In the genomic region with DNA sequence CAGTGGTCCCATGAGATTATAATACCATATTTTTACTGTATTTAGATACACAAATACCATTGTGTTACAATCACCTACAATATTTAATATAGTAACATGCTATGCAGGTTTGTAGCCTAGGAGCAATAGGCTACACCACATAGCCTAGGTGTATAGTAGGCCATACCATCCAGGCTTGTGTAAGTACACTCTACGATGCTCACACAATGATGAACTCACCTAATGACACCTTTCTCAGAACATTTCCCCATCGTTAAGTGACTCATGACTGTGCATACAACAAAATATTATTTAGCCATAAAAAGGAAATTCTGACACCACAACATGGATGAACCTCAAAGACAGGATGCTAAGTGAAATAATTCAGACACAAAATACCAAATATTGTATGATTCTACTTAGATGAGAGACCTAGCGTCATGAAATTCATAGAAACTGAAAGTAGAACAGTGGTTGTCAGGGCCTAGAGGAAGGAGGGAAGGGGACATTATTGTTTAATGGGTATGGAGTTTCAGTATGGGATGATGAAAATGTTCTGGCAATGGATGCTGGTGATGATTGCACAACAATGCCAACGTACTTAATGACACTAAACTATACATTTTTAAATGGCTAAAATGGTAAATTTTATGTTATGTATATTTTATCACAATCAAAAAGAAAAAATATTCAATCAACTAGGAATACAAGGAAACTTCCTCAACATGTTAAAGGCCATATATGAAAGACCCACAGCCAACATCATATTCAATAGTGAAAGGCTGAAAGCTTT, we compare ENCODE assay signal across 22 cellular contexts. TPM values are rescaled to one million over a fixed set of nuclear protein-coding genes. Genes with fewer than 3 reads are reported as not detected.
DNase-seq lines count a peak whose midpoint lies in the region; FAIRE-seq and TF ChIP-seq lines count a peak whose summit lies in the region.
"Had no signal": no experiment of that assay in that cellular context is flagged by ENCODE, and none has a peak within 500 bp of the region (broad histone marks: within the 10 kb centered on the region; RNA-seq: fewer than 3 reads in every experiment).

No MANE protein-coding gene starts in this region.

- H3K27me3 ChIP-seq in bronchial epithelial cell (ENCODE audit: control insufficient read depth, insufficient read depth, low read length) (no peaks in the 10 kb centered on the region), HAP-1 (ENCODE audit: low read depth) (no peaks in the 10 kb centered on the region; the same call in 1 of the 2 replicates)
- H3K27me3 ChIP-seq: esophagus muscularis mucosa, upper lobe of left lung had no signal

- DNase-seq in CD1c-positive myeloid dendritic cell (ENCODE audit: extremely low spot score): peak; percentile 41
- peak; percentile 23 to 53 for DNase-seq in NOMO-1 (lab: John Stamatoyannopoulos, UW; ENCODE audit: unreplicated experiment in 2 of 2)
- DNase-seq in bronchial epithelial cell (ENCODE audit: low read depth): peak; percentile 64
- no peak for DNase-seq in HAP-1 (ENCODE audit: low spot score in 2 of 2)
- DNase-seq in central memory CD4-positive, alpha-beta T cell: no peak
- no peak for DNase-seq in ACHN
- DNase-seq: activated CD4-positive, alpha-beta memory T cell treated with anti-CD3 and anti-CD28 coated beads, Interleukin-2, amount 10 ng/mL, durations not matched to agents 7 days and 5 days; activated T-cell treated with anti-CD3 and anti-CD28 coated beads, Interleukin-2, amount 50 U/mL, for 72 hours; AML-193; Caco-2; effector CD4-positive, alpha-beta T cell; NCI-H1694 treated with DMSO at 0.1 percent for 48 hours; NCI-H446; occipital lobe; PC-9; retina; stimulated activated CD4-positive, alpha-beta T cell treated with anti-CD3 and anti-CD28 coated beads, Interleukin-4, amount 100 ng/mL, for 4 hours; T-helper 17 cell; upper lobe of left lung had no signal

- H3K4me1 ChIP-seq in HAP-1: peaks cover 2% of the 10 kb centered on the region

- peak; percentile 11 for FAIRE-seq in G401.6 (lab: Jason Lieb, UNC)
- no peak for FAIRE-seq in bronchial epithelial cell (lab: Jason Lieb, UNC)
- FAIRE-seq: astrocyte had no signal

- no peak for TF ChIP-seq CTCF in bronchial epithelial cell (IDR thresholded peaks at IDR 0.05; ENCODE audit: insufficient read depth, low read length, severe bottlenecking)

- H3K4me3 ChIP-seq in bronchial epithelial cell (ENCODE audit: low read depth, low read length): no peak overlapping the region
- H3K4me3 ChIP-seq in HAP-1: no peak overlapping the region
- H3K4me3 ChIP-seq: esophagus muscularis mucosa, PC-9, upper lobe of left lung had no signal

- in situ Hi-C loops in HAP-1 (cut with MboI; ENCODE audit: low sequenced_read_pairs) (no loop called here), ACHN (cut with HindIII; ENCODE audit: low pct_ligation_motif_present, low pct_unique_long_range_greater_than_20kb, low sequenced_read_pairs) (no loop called here)

- no peaks in the 10 kb centered on the region for H3K9me3 ChIP-seq in HAP-1
- H3K9me3 ChIP-seq: Caco-2, esophagus muscularis mucosa, upper lobe of left lung had no signal

- no peaks in the 10 kb centered on the region for H3K36me3 ChIP-seq in bronchial epithelial cell (ENCODE audit: control insufficient read depth, insufficient read depth, low read length)
- H3K36me3 ChIP-seq in HAP-1 (replicated peaks): no peaks in the 10 kb centered on the region
- H3K36me3 ChIP-seq: esophagus muscularis mucosa, upper lobe of left lung had no signal

RNA-seq across cellular contexts. Expression of a gene that starts 5.7 kb away (rescaled TPM):
- total RNA-seq in bronchial epithelial cell: 5.3 and 7.6 TPM in 2 replicates

RNA-seq across cellular contexts. Expression of a gene that starts 47.5 kb away (rescaled TPM):
- 41.3 and 48.0 TPM in 2 replicates for total RNA-seq in bronchial epithelial cell

Comparison
In these comparisons a context has a peak if more than half of its experiments do, and no peak if none do; other contexts are left out.
1. DNase-seq: peak in CD1c-positive myeloid dendritic cell (single experiment), NOMO-1 (2 of 2) and bronchial epithelial cell (single experiment); none in HAP-1 (0 of 2), central memory CD4-positive, alpha-beta T cell (single experiment) and ACHN (single experiment).